21 cellular contexts compared by ENCODE assay signal in the genomic region with DNA sequence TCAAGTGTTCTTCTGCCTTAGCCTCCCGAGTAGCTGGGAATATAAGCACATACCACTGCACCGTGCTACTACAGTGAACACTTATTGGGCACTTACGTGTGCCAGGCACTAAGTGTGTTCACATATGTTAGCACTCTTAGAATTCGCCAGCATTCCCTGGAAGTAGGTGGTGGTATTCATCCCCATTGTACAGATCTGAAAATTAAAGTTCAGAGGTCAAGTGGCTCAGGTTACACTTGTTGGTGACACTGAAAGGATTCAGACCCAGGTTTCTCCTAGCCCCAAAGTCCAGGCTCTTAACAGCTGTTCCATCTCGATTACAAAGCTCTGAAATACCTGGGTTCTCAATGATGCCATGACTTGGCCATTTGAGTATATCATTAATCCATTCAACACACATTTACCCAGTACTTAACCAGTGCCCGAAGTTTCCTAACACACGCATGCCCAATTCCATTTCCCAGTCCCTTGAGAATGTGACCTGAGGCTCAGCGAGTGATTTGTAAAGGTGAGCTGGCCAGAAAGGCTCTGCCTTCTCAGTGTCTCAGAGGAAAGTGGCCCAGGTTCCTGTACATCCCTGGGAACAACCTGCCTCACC.
"Had no signal": no experiment of that assay in that cellular context is flagged by ENCODE, and none has a peak within 500 bp of the region (broad histone marks: within the 10 kb centered on the region; RNA-seq: fewer than 3 reads in every experiment).

No MANE protein-coding gene starts in this region.

- H3K36me3 ChIP-seq: ovary had no signal

- H3K27ac ChIP-seq: epithelial cell of prostate, esophagus squamous epithelium, gastroesophageal sphincter, left ventricle myocardium inferior, ovary, suprapubic skin, thyroid gland had no signal

- ATAC-seq: gastroesophageal sphincter, right cardiac atrium had no signal

- H3K4me3 ChIP-seq: esophagus squamous epithelium, gastroesophageal sphincter, left ventricle myocardium inferior, lung, ovary, smooth muscle cell, suprapubic skin, thyroid gland had no signal

- DNase-seq: effector memory CD4-positive, alpha-beta T cell; esophagus squamous epithelium; foreskin fibroblast; glutamatergic neuron; left ventricle myocardium inferior; mesendoderm; naive B cell; ovary; right cardiac atrium; stimulated activated CD4-positive, alpha-beta T cell treated with anti-CD3 and anti-CD28 coated beads, Interleukin-2, amount 100 ng/mL, for 48 hours; stimulated activated naive CD4-positive, alpha-beta T cell treated with Interleukin-2 at 50 U/mL for 16 hours; thyroid gland had no signal

- H3K9me3 ChIP-seq: esophagus squamous epithelium, gastroesophageal sphincter, left ventricle myocardium inferior, ovary, suprapubic skin, thyroid gland had no signal

- FAIRE-seq: endometrium, keratinocyte, urothelium cell line had no signal

- H3K4me3 Mint-ChIP-seq: naive B cell, type B pancreatic cell had no signal

- H3K9me3 Mint-ChIP-seq: naive B cell, type B pancreatic cell had no signal

- H3K27me3 Mint-ChIP-seq: naive B cell, type B pancreatic cell had no signal

- H3K27me3 ChIP-seq: esophagus squamous epithelium, gastroesophageal sphincter, ovary, suprapubic skin, thyroid gland had no signal

- H3K4me2 ChIP-seq: smooth muscle cell had no signal

- H3K27ac Mint-ChIP-seq: type B pancreatic cell had no signal
